ENCODE assay signal across 18 cellular contexts in genomic region chr19:46134527-46134926, GRCh38. TPM values are rescaled to one million over a fixed set of nuclear protein-coding genes. Genes with fewer than 3 reads are reported as not detected.
A peak's percentile ranks its signal among the peaks of the same experiment; 100 is the strongest.
DNase-seq lines count a peak whose midpoint lies in the region; TF ChIP-seq lines count a peak whose summit lies in the region.
"Had no signal": no experiment of that assay in that cellular context is flagged by ENCODE, and none has a peak within 500 bp of the region (broad histone marks: within the 10 kb centered on the region; RNA-seq: fewer than 3 reads in every experiment).

No MANE protein-coding gene starts in this region.

- peaks cover 1% of the 10 kb centered on the region for H3K9me3 ChIP-seq in adipocyte (ENCODE audit: control insufficient read depth, low read length)
- H3K9me3 ChIP-seq: pancreas, tibial artery had no signal

- H3K9me3 Mint-ChIP-seq in type B pancreatic cell: peaks cover 19% of the 10 kb centered on the region
- H3K9me3 Mint-ChIP-seq: activated T-helper 2 cell treated with anti-CD3 and anti-CD28 coated beads, Interferon-gamma antibody, Interleukin-2, Interleukin-4, amounts not matched to agents 10 μg/mL and 5 μg/mL and 100 μg/mL, durations not matched to agents 14 hours and 24 hours and 36 hours had no signal

- intact Hi-C loops in dorsolateral prefrontal cortex (cut with DNase I): no loop called here

- peak; percentile 36 for DNase-seq in SIG-M5 treated with dmso at 0.1 percent for 504 hours (lab: John Stamatoyannopoulos, UW; ENCODE audit: unreplicated experiment)
- no peak for DNase-seq in SIG-M5 (lab: John Stamatoyannopoulos, UW)
- no peak for DNase-seq in adipocyte (ENCODE audit: low read depth)
- DNase-seq in fibroblast of the aortic adventitia (ENCODE audit: low read depth): peak; percentile 57
- DNase-seq in type B pancreatic cell (ENCODE audit: extremely low spot score, unreplicated experiment): no peak
- no peak for DNase-seq in foreskin melanocyte
- DNase-seq in nucleus accumbens (lab: John Stamatoyannopoulos, UW): no peak
- no peak for DNase-seq in dorsolateral prefrontal cortex
- DNase-seq: caudate nucleus; DMS 273 treated with DMSO at 0.1 percent for 48 hours; Kasumi-1; pancreas; PC-3; stimulated activated CD8-positive, alpha-beta memory T cell treated with anti-CD3 and anti-CD28 coated beads, Interleukin-4, amount 100 ng/mL, for 48 hours; T-helper 2 cell; tibial artery had no signal

- no peak overlapping the region for H3K9ac ChIP-seq in adipocyte (ENCODE audit: low read length)

- peak overlapping the region in 9 of 59 donors; percentile 46 to 77 (median 64) for H3K27ac ChIP-seq in dorsolateral prefrontal cortex

- no peaks in the 10 kb centered on the region for H3K36me3 ChIP-seq in adipocyte (ENCODE audit: control insufficient read depth, insufficient read depth, low read length, severe bottlenecking)
- H3K36me3 ChIP-seq: pancreas, tibial artery had no signal

- peaks cover 12% of the 10 kb centered on the region for H3K36me3 Mint-ChIP-seq in type B pancreatic cell

- peaks cover 19% of the 10 kb centered on the region for H3K4me1 ChIP-seq in adipocyte (ENCODE audit: control insufficient read depth, insufficient read depth, low read length)

- H3K4me3 Mint-ChIP-seq in type B pancreatic cell: no peak overlapping the region

- no peak for TF ChIP-seq CTCF in fibroblast of the aortic adventitia (IDR thresholded peaks at IDR 0.05; ENCODE audit: insufficient read depth, low read length)
- no peak for TF ChIP-seq CTCF in type B pancreatic cell (conservative IDR thresholded peaks at IDR 0.05)
- TF ChIP-seq CTCF in dorsolateral prefrontal cortex (IDR thresholded peaks at IDR 0.05 in 54 of 56, conservative IDR thresholded peaks at IDR 0.05 in 2 of 56; ENCODE audit: low read depth in 1 of 56, partially characterized antibody in 56 of 56): no peak

- no peaks in the 10 kb centered on the region for H3K27me3 ChIP-seq in adipocyte (replicated peaks; ENCODE audit: control insufficient read depth, insufficient read depth, low read length)
- H3K27me3 ChIP-seq in dorsolateral prefrontal cortex: no peaks in the 10 kb centered on the region
- H3K27me3 ChIP-seq: pancreas, tibial artery had no signal

- peak overlapping the region; percentile 93 for H3K27ac Mint-ChIP-seq in type B pancreatic cell
- H3K27ac Mint-ChIP-seq: activated T-helper 2 cell treated with anti-CD3 and anti-CD28 coated beads, Interferon-gamma antibody, Interleukin-2, Interleukin-4, amounts not matched to agents 10 μg/mL and 5 μg/mL and 100 μg/mL, durations not matched to agents 14 hours and 24 hours and 36 hours had no signal

- H3K4me3 ChIP-seq in adipocyte (ENCODE audit: low read length) (peak overlapping the region; percentile 19), fibroblast of the aortic adventitia (ENCODE audit: low read depth, low read length) (no peak overlapping the region), dorsolateral prefrontal cortex (no peak overlapping the region)
- H3K4me3 ChIP-seq: lung, pancreas, tibial artery had no signal

- H3K27me3 Mint-ChIP-seq in type B pancreatic cell: no peaks in the 10 kb centered on the region

- peaks cover 13% of the 10 kb centered on the region for H3K4me1 Mint-ChIP-seq in type B pancreatic cell (ENCODE audit: unreplicated experiment)

RNA-seq across cellular contexts. Expression of gene IGFL3, which starts 10.0 kb away (rescaled TPM):
- total RNA-seq in fibroblast of the aortic adventitia (ENCODE audit: low replicate concordance): not detected in 2 replicates
- not detected in 2 replicates for total RNA-seq in type B pancreatic cell (ENCODE audit: low replicate concordance)
- not detected for total RNA-seq in dorsolateral prefrontal cortex
- total RNA-seq: activated T-helper 2 cell treated with anti-CD3 and anti-CD28 coated beads, Interferon-gamma antibody, Interleukin-2, Interleukin-4, amounts not matched to agents 10 μg/mL and 5 μg/mL and 100 μg/mL, durations not matched to agents 14 hours and 24 hours and 36 hours; lung; pancreas; PC-3 had no signal

RNA-seq across cellular contexts. Expression of gene IGFL2, which starts 13.5 kb away (rescaled TPM):
- 0.09 TPM in 1 of 2 replicates, not detected in the other for total RNA-seq in fibroblast of the aortic adventitia (ENCODE audit: low replicate concordance)
- total RNA-seq in type B pancreatic cell (ENCODE audit: low replicate concordance): 104 and 441 TPM in 2 replicates
- total RNA-seq in dorsolateral prefrontal cortex: 1 to 10 TPM in 119 of 120 experiments, under 1 TPM in 1; 0.88 to 7.3 (median 2.9) TPM
- total RNA-seq: lung, pancreas, PC-3 had no signal

Comparison
In these comparisons a context has a peak if more than half of its experiments do, and no peak if none do; other contexts are left out.
1. DNase-seq: peak in SIG-M5 treated with dmso at 0.1 percent for 504 hours (single experiment) and fibroblast of the aortic adventitia (single experiment); none in SIG-M5 (single experiment), adipocyte (single experiment), type B pancreatic cell (single experiment), foreskin melanocyte (single experiment), nucleus accumbens (0 of 56) and dorsolateral prefrontal cortex (0 of 10).
2. RNA of gene IGFL2, which starts 13.5 kb away (total RNA-seq): 104 to 441 TPM in type B pancreatic cell; 0.88 to 7.3 TPM in dorsolateral prefrontal cortex and 0.09 TPM in fibroblast of the aortic adventitia; every median in the first group is over 10 times any median in the second.